ENCODE assay signal across 24 cellular contexts in the genomic region with DNA sequence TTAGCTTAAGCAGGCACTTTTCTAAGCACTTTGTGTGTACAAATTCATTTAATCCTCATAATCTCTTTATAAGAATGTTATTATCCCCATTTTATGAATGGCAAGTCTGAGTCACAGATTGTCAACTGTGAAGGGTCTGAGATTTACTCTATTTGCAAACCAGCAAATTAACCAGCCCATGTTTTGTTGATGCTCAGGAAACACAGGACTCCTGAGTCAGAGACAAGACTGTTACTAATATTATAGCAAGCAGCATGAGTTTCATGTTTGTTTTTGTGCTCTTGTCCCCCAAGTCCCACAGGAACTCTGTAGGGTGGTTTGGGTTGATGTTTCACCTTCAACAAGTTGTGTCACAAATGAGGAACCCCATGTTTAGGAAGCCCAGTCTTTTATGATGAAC.
"Had no signal": no experiment of that assay in that cellular context is flagged by ENCODE, and none has a peak within 500 bp of the region (broad histone marks: within the 10 kb centered on the region; RNA-seq: fewer than 3 reads in every experiment).

No MANE protein-coding gene starts in this region.

- H3K27me3 Mint-ChIP-seq: activated CD4-positive, alpha-beta T cell treated with anti-CD3 and anti-CD28 coated beads, Interleukin-2, amount 10 ng/mL, durations not matched to agents 7 days and 5 days; progenitor cell of endocrine pancreas had no signal

- H3K36me3 Mint-ChIP-seq: activated naive CD4-positive, alpha-beta T cell treated with anti-CD3 and anti-CD28 coated beads, Interleukin-2, amount 50 U/mL, for 72 hours; naive thymus-derived CD8-positive, alpha-beta T cell; neural progenitor cell had no signal

- H3K9me3 Mint-ChIP-seq: activated CD4-positive, alpha-beta T cell treated with anti-CD3 and anti-CD28 coated beads, Interleukin-2, amount 10 ng/mL, durations not matched to agents 7 days and 5 days; activated naive CD4-positive, alpha-beta T cell treated with anti-CD3 and anti-CD28 coated beads, Interleukin-2, amount 50 U/mL, for 72 hours; dendritic cell treated with granulocyte-macrophage colony-stimulating factor and Interleukin-4, amounts not matched to agents 40 ng/mL and 50 ng/mL, for 4 days had no signal

- H3K4me1 ChIP-seq: left lung, neural progenitor cell had no signal

- ATAC-seq: activated CD8-positive, alpha-beta T cell treated with anti-CD3 and anti-CD28 coated beads, Interleukin-2, amount 10 ng/mL, durations not matched to agents 7 days and 5 days; activated naive CD4-positive, alpha-beta T cell treated with anti-CD3 and anti-CD28 coated beads, Interleukin-2, amount 50 U/mL, for 72 hours; left lung; naive thymus-derived CD8-positive, alpha-beta T cell; right cardiac atrium; T-helper 17 cell had no signal

- H3K27me3 ChIP-seq: left lung, neural progenitor cell, tibial artery had no signal

- H3K36me3 ChIP-seq: left lung, neural progenitor cell, tibial artery had no signal

- H3K4me3 ChIP-seq: left lung, lung, neural progenitor cell, tibial artery had no signal

- H3K4me2 ChIP-seq: neural progenitor cell had no signal

- H3K9me3 ChIP-seq: left lung, tibial artery had no signal

- H3K9ac ChIP-seq: neural progenitor cell had no signal

- H3K27ac ChIP-seq: left lung, neural progenitor cell, tibial artery, VCaP had no signal

- H3K4me3 Mint-ChIP-seq: activated CD4-positive, alpha-beta T cell treated with anti-CD3 and anti-CD28 coated beads, Interleukin-2, amount 10 ng/mL, durations not matched to agents 7 days and 5 days; activated CD8-positive, alpha-beta T cell treated with anti-CD3 and anti-CD28 coated beads, Interleukin-2, amount 10 ng/mL, durations not matched to agents 7 days and 5 days; brain; dendritic cell treated with granulocyte-macrophage colony-stimulating factor and Interleukin-4, amounts not matched to agents 40 ng/mL and 50 ng/mL, for 4 days; mesothelial cell of epicardium; naive thymus-derived CD8-positive, alpha-beta T cell; neural progenitor cell; stimulated activated naive CD8-positive, alpha-beta T cell treated with anti-CD3 and anti-CD28 coated beads, Interleukin-15, Interleukin-2, amounts not matched to agents 100 ng/mL and 50 ng/mL, for 24 hours; T-helper 17 cell had no signal

- DNase-seq: activated CD4-positive, alpha-beta T cell treated with anti-CD3 and anti-CD28 coated beads, Interleukin-2, amount 10 ng/mL, durations not matched to agents 7 days and 5 days; activated CD4-positive, CD25-positive, alpha-beta regulatory T cell treated with anti-CD3 and anti-CD28 coated beads, Interleukin-2, amount 50 U/mL, for 72 hours; activated CD8-positive, alpha-beta T cell treated with anti-CD3 and anti-CD28 coated beads, Interleukin-2, amount 10 ng/mL, durations not matched to agents 7 days and 5 days; activated gamma-delta T cell treated with Interleukin-2 at 50 U/mL for 16 hours; aorta; caudate nucleus; effector CD4-positive, alpha-beta T cell; kidney; left lung; naive thymus-derived CD8-positive, alpha-beta T cell; right cardiac atrium; stimulated activated CD4-positive, alpha-beta T cell treated with anti-CD3 and anti-CD28 coated beads, Interleukin-1b, Interleukin-23, amount 100 ng/mL, for 48 hours; substantia nigra; T-helper 17 cell; tibial artery had no signal

- H2AFZ ChIP-seq: neural progenitor cell had no signal

- H3K4me1 Mint-ChIP-seq: activated CD4-positive, alpha-beta T cell treated with anti-CD3 and anti-CD28 coated beads, Interleukin-2, amount 10 ng/mL, durations not matched to agents 7 days and 5 days; brain; naive thymus-derived CD8-positive, alpha-beta T cell; neural progenitor cell; T-helper 17 cell had no signal

- H3K27ac Mint-ChIP-seq: activated CD4-positive, alpha-beta T cell treated with anti-CD3 and anti-CD28 coated beads, Interleukin-2, amount 10 ng/mL, durations not matched to agents 7 days and 5 days; activated CD8-positive, alpha-beta T cell treated with anti-CD3 and anti-CD28 coated beads, Interleukin-2, amount 10 ng/mL, durations not matched to agents 7 days and 5 days; activated naive CD4-positive, alpha-beta T cell treated with anti-CD3 and anti-CD28 coated beads, Interleukin-2, amount 50 U/mL, for 72 hours; brain; dendritic cell treated with granulocyte-macrophage colony-stimulating factor and Interleukin-4, amounts not matched to agents 40 ng/mL and 50 ng/mL, for 4 days; mesothelial cell of epicardium; naive thymus-derived CD8-positive, alpha-beta T cell; neural progenitor cell; progenitor cell of endocrine pancreas; stimulated activated naive CD8-positive, alpha-beta T cell treated with anti-CD3 and anti-CD28 coated beads, Interleukin-15, Interleukin-2, amounts not matched to agents 100 ng/mL and 50 ng/mL, for 24 hours; T-helper 17 cell had no signal
